ENCODE assay signal across 31 cellular contexts in the genomic region with DNA sequence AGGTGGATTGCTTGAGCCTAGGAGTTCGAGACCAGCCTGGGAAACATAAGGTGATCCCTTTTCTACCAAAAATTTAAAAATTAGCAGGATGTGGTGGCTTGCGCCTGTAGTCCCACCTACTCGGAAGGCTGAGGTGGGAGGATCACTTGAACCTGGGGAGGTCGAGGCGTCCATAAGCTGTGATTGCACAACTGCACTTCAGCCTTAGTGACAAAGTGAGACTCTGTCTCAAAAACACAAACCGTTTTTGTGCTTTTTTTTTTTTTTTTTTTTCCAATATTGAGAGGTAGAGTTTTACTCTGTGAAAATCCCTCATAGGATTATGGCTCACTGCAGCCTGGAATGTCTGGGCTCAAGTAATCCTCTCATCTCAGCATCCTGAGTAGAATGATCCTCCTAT.
"Had no signal": no experiment of that assay in that cellular context is flagged by ENCODE, and none has a peak within 500 bp of the region (broad histone marks: within the 10 kb centered on the region; RNA-seq: fewer than 3 reads in every experiment).

No MANE protein-coding gene starts in this region.

- H3K4me3 ChIP-seq: adrenal gland, SJSA1 had no signal

- H3K27me3 ChIP-seq: adrenal gland, SJSA1 had no signal

- FAIRE-seq: bronchial epithelial cell, colon, TTC549 had no signal

- H3K4me3 Mint-ChIP-seq: activated CD8-positive, alpha-beta T cell treated with anti-CD3 and anti-CD28 coated beads for 36 hours; activated naive CD4-positive, alpha-beta T cell treated with anti-CD3 and anti-CD28 coated beads for 36 hours; activated T-helper 1 cell treated with anti-CD3 and anti-CD28 coated beads, Interleukin-12 subunit alpha, Interleukin-12 subunit beta, Interleukin-2, Interleukin-4 antibody, amounts not matched to agents 30 ng/mL and 10 ng/mL and 1 ng/mL, durations not matched to agents 14 hours and 24 hours and 36 hours; brain; T-helper 1 cell treated with Interleukin-12 subunit alpha and Interleukin-12 subunit beta and Interleukin-4 antibody, amounts not matched to agents 30 μg/mL and 1 μg/mL, for 36 hours; T-helper 2 cell treated with Interferon-gamma antibody and Interleukin-4, amounts not matched to agents 5 μg/mL and 100 μg/mL, for 36 hours had no signal

- H3K27ac Mint-ChIP-seq: activated CD8-positive, alpha-beta T cell treated with anti-CD3 and anti-CD28 coated beads for 36 hours; activated naive CD4-positive, alpha-beta T cell treated with anti-CD3 and anti-CD28 coated beads for 36 hours; activated naive CD4-positive, alpha-beta T cell treated with anti-CD3 and anti-CD28 coated beads, Interleukin-2, amount 50 U/mL, for 72 hours; activated T-helper 1 cell treated with anti-CD3 and anti-CD28 coated beads, Interleukin-12 subunit alpha, Interleukin-12 subunit beta, Interleukin-2, Interleukin-4 antibody, amounts not matched to agents 30 ng/mL and 10 ng/mL and 1 ng/mL, durations not matched to agents 14 hours and 24 hours and 36 hours; T-helper 1 cell treated with Interleukin-12 subunit alpha and Interleukin-12 subunit beta and Interleukin-4 antibody, amounts not matched to agents 30 μg/mL and 1 μg/mL, for 36 hours; T-helper 2 cell treated with Interferon-gamma antibody and Interleukin-4, amounts not matched to agents 5 μg/mL and 100 μg/mL, for 36 hours had no signal

- H3K9ac ChIP-seq: SK-N-SH had no signal

- H3K27me3 Mint-ChIP-seq: activated CD8-positive, alpha-beta T cell treated with anti-CD3 and anti-CD28 coated beads for 36 hours had no signal

- H3K4me2 ChIP-seq: SK-N-SH had no signal

- H3K4me1 Mint-ChIP-seq: brain had no signal

- ATAC-seq: activated CD8-positive, alpha-beta T cell treated with anti-CD3 and anti-CD28 coated beads for 36 hours; activated naive CD4-positive, alpha-beta T cell treated with anti-CD3 and anti-CD28 coated beads, Interleukin-2, amount 50 U/mL, for 72 hours; Panc1 had no signal

- H3K9me3 ChIP-seq: adrenal gland, SJSA1, SK-N-SH had no signal

- H3K27ac ChIP-seq: adrenal gland, SJSA1 had no signal

- H3K9me3 Mint-ChIP-seq: activated CD8-positive, alpha-beta T cell treated with anti-CD3 and anti-CD28 coated beads for 36 hours; activated naive CD4-positive, alpha-beta T cell treated with anti-CD3 and anti-CD28 coated beads for 36 hours; activated naive CD4-positive, alpha-beta T cell treated with anti-CD3 and anti-CD28 coated beads, Interleukin-2, amount 50 U/mL, for 72 hours; activated T-helper 1 cell treated with anti-CD3 and anti-CD28 coated beads, Interleukin-12 subunit alpha, Interleukin-12 subunit beta, Interleukin-2, Interleukin-4 antibody, amounts not matched to agents 30 ng/mL and 10 ng/mL and 1 ng/mL, durations not matched to agents 14 hours and 24 hours and 36 hours; brain; T-helper 1 cell treated with Interleukin-12 subunit alpha and Interleukin-12 subunit beta and Interleukin-4 antibody, amounts not matched to agents 30 μg/mL and 1 μg/mL, for 36 hours; T-helper 2 cell treated with Interferon-gamma antibody and Interleukin-4, amounts not matched to agents 5 μg/mL and 100 μg/mL, for 36 hours had no signal

- DNase-seq: activated CD4-positive, alpha-beta T cell treated with anti-CD3 and anti-CD28 coated beads for 1 hour; activated CD4-positive, alpha-beta T cell treated with anti-CD3 and anti-CD28 coated beads for 48 hours; activated CD4-positive, alpha-beta T cell treated with anti-CD3 and anti-CD28 coated beads, Interleukin-2, amount 50 U/mL, for 4 hours; activated CD4-positive, CD25-positive, alpha-beta regulatory T cell; activated CD8-positive, alpha-beta T cell treated with anti-CD3 and anti-CD28 coated beads for 36 hours; activated gamma-delta T cell treated with Interleukin-2 at 50 U/mL for 16 hours; activated naive CD4-positive, alpha-beta T cell treated with anti-CD3 and anti-CD28 coated beads for 36 hours; activated T-cell treated with anti-CD3 and anti-CD28 coated beads, Interleukin-2, amount 50 U/mL, for 1 hour; adrenal gland; NCI-H1092 treated with DMSO at 0.1 percent for 48 hours; NCI-H1417; NCI-H146; NCI-H187; NCI-H2029 treated with DMSO at 0.1 percent for 48 hours; NCI-H2107; NCI-H2171; NCI-H510A treated with DMSO at 0.1 percent for 48 hours; NCI-H526 treated with DMSO at 0.1 percent for 48 hours; NCI-H774; SHP77 treated with DMSO at 0.1 percent for 48 hours; SK-N-SH had no signal

- H3K4me1 ChIP-seq: adrenal gland, SJSA1 had no signal
